ENCODE assay signal across 15 cellular contexts in genomic region chr10:78389419-78389818, GRCh38.
"Had no signal": no experiment of that assay in that cellular context is flagged by ENCODE, and none has a peak within 500 bp of the region (broad histone marks: within the 10 kb centered on the region; RNA-seq: fewer than 3 reads in every experiment).

No MANE protein-coding gene starts in this region.

- ATAC-seq: esophagus mucosa, gastrocnemius medialis, left lobe of liver, lower lobe of right lung had no signal

- H3K36me3 ChIP-seq: gastrocnemius medialis, heart right ventricle, lower lobe of right lung, neutrophil, uterus had no signal

- DNase-seq: effector memory CD4-positive, alpha-beta T cell; gastrocnemius medialis; heart right ventricle; hypothalamus; lower lobe of right lung; nephron progenitor cell; small intestine; stimulated activated CD4-positive, alpha-beta T cell treated with anti-CD3 and anti-CD28 coated beads, Interleukin-2, amount 100 ng/mL, for 48 hours; stimulated activated naive CD4-positive, alpha-beta T cell treated with Interleukin-2 at 50 U/mL for 16 hours; uterus had no signal

- H3K27ac ChIP-seq: gastrocnemius medialis, heart right ventricle, lower lobe of right lung, neutrophil, uterus had no signal

- H3K9me3 ChIP-seq: gastrocnemius medialis, heart right ventricle, lower lobe of right lung, neutrophil, uterus had no signal

- H3K27me3 ChIP-seq: gastrocnemius medialis, heart right ventricle, neutrophil, uterus had no signal

- H3K4me3 ChIP-seq: gastrocnemius medialis, heart right ventricle, lower lobe of right lung, uterus had no signal

- FAIRE-seq: endometrium, islet of Langerhans, small intestine had no signal

- H3K4me1 ChIP-seq: gastrocnemius medialis, lower lobe of right lung, uterus had no signal
